ENCODE assay signal across 13 cellular contexts in genomic region chr20:38673261-38673660, GRCh38. TPM values are rescaled to one million over a fixed set of nuclear protein-coding genes. Genes with fewer than 3 reads are reported as not detected.
DNase-seq lines count a peak whose midpoint lies in the region; ATAC-seq and TF ChIP-seq lines count a peak whose summit lies in the region.
"Had no signal": no experiment of that assay in that cellular context is flagged by ENCODE, and none has a peak within 500 bp of the region (broad histone marks: within the 10 kb centered on the region; RNA-seq: fewer than 3 reads in every experiment).

No MANE protein-coding gene starts in this region.

- H3K27me3 ChIP-seq in AG04450 (ENCODE audit: control insufficient read depth, insufficient read depth, low read length) (peaks cover 4% of the 10 kb centered on the region), H7 (ENCODE audit: control insufficient read depth, insufficient read depth, low read length) (peaks cover 14% of the 10 kb centered on the region), adipocyte (replicated peaks; ENCODE audit: control insufficient read depth, insufficient read depth, low read length) (peaks cover 37% of the 10 kb centered on the region), mesenchymal stem cell (ENCODE audit: control insufficient read depth in 1 of 2, insufficient read depth in 1 of 2, low read length in 2 of 2) (peaks cover 58 to 66% of the 10 kb centered on the region in 2 experiments)

- peak overlapping the region; percentile 99 for H3K4me2 ChIP-seq in mesenchymal stem cell (ENCODE audit: low read length, poor library complexity, severe bottlenecking)

- no peak for ATAC-seq in HG02840 (IDR thresholded peaks at IDR 0.05; ENCODE audit: low FRiP score, unreplicated experiment)
- ATAC-seq: heart right ventricle had no signal

- no peak overlapping the region for H3K4ac ChIP-seq in mesenchymal stem cell (ENCODE audit: low read depth in 1 of 2, low read length in 2 of 2)

- no peak overlapping the region for H3K9ac ChIP-seq in adipocyte (ENCODE audit: low read length)
- H3K9ac ChIP-seq in mesenchymal stem cell (ENCODE audit: low read length) = no peak overlapping the region

- H3K4me3 ChIP-seq in AG04450 (ENCODE audit: low read depth, low read length) (peak overlapping the region; percentile 66), H7 (ENCODE audit: insufficient read depth, low read depth, low read length) (peak overlapping the region; percentile 75; the same call in 1 of the 2 replicates), adipocyte (ENCODE audit: low read length) (peak overlapping the region; percentile 76), mesenchymal stem cell (ENCODE audit: insufficient read depth in 1 of 2, low read depth in 1 of 2, low read length in 2 of 2) (peak overlapping the region in 1 of 2 experiments; percentile 81)

- H2BK12ac ChIP-seq in mesenchymal stem cell (ENCODE audit: low read length in 2 of 2) = no peak overlapping the region

- H3K9me3 ChIP-seq in AG04450 (ENCODE audit: control insufficient read depth, insufficient read depth, low read length) (peaks cover 3% of the 10 kb centered on the region; the same call in 1 of the 2 replicates), adipocyte (ENCODE audit: control insufficient read depth, low read length) (no peaks in the 10 kb centered on the region), mesenchymal stem cell (ENCODE audit: control insufficient read depth, low read length) (no peaks in the 10 kb centered on the region)
- H3K9me3 ChIP-seq: heart right ventricle, neutrophil had no signal

- no peak overlapping the region for H2BK5ac ChIP-seq in mesenchymal stem cell (ENCODE audit: low read depth, low read length, poor library complexity, severe bottlenecking)

- no peak overlapping the region for H2BK15ac ChIP-seq in mesenchymal stem cell (ENCODE audit: low read depth, poor library complexity, severe bottlenecking)

- no peak overlapping the region for H2BK120ac ChIP-seq in mesenchymal stem cell (ENCODE audit: low read depth, low read length)

- no peak overlapping the region for H3K18ac ChIP-seq in mesenchymal stem cell (ENCODE audit: low read depth in 1 of 2, low read length in 2 of 2)

- H3K4me1 ChIP-seq in adipocyte (ENCODE audit: control insufficient read depth, insufficient read depth, low read length) (peaks cover 7% of the 10 kb centered on the region), mesenchymal stem cell (ENCODE audit: control insufficient read depth, insufficient read depth, low read depth, low read length) (peaks cover 10% of the 10 kb centered on the region)

- DNase-seq in AG04450 (ENCODE audit: low read depth, low spot score) = no peak
- no peak for DNase-seq in H7
- no peak for DNase-seq in adipocyte (ENCODE audit: low read depth)
- no peak for DNase-seq in mesenchymal stem cell
- no peak for DNase-seq in NCI-H2029 (lab: John Stamatoyannopoulos, UW)
- no peak for DNase-seq in stimulated activated CD4-positive, alpha-beta T cell treated with anti-CD3 and anti-CD28 coated beads, Interleukin-4, amount 100 ng/mL, for 24 hours
- DNase-seq in Kasumi-1 (lab: John Stamatoyannopoulos, UW) = no peak
- DNase-seq: activated CD4-positive, alpha-beta T cell treated with anti-CD3 and anti-CD28 coated beads, Interleukin-2, amount 50 U/mL, for 4 hours; cerebellar nuclear complex; heart right ventricle had no signal

- no peak overlapping the region for H3K27ac ChIP-seq in AG04450 (ENCODE audit: low read depth, low read length)
- H3K27ac ChIP-seq in mesenchymal stem cell (ENCODE audit: low read length, poor library complexity, severe bottlenecking) = no peak overlapping the region
- H3K27ac ChIP-seq: heart right ventricle, neutrophil had no signal

- TF ChIP-seq CTCF in AG04450 (IDR thresholded peaks at IDR 0.05; ENCODE audit: low read depth, low read length) = no peak

- H3K23ac ChIP-seq in mesenchymal stem cell (ENCODE audit: low read length in 2 of 2) = no peak overlapping the region

- no peak overlapping the region for H2AK5ac ChIP-seq in mesenchymal stem cell (ENCODE audit: low read length, severe bottlenecking)

- no peaks in the 10 kb centered on the region for H3K79me1 ChIP-seq in mesenchymal stem cell (replicated peaks; ENCODE audit: low read length, poor library complexity, severe bottlenecking)

- WGBS in mesenchymal stem cell = 30% methylated on average over 4 of the region's 5 CpGs

- H3K36me3 ChIP-seq in H7 (replicated peaks; ENCODE audit: control insufficient read depth, insufficient read depth, low read length) (no peaks in the 10 kb centered on the region), adipocyte (ENCODE audit: control insufficient read depth, insufficient read depth, low read length, severe bottlenecking) (no peaks in the 10 kb centered on the region), mesenchymal stem cell (ENCODE audit: control insufficient read depth in 1 of 2, insufficient read depth in 2 of 2, low read depth in 1 of 2, low read length in 2 of 2) (no peaks in the 10 kb centered on the region)
- H3K36me3 ChIP-seq: heart right ventricle, neutrophil had no signal

- POLR2A ChIA-PET in AG04450 (lab: Yijun Ruan, JAX) = no interaction called here

- no peak overlapping the region for H3K14ac ChIP-seq in mesenchymal stem cell (ENCODE audit: low read length in 2 of 2)

- no peak overlapping the region for H2AFZ ChIP-seq in mesenchymal stem cell (ENCODE audit: low read depth, low read length)

- H4K91ac ChIP-seq in mesenchymal stem cell (ENCODE audit: low read length) = no peak overlapping the region

- CTCF ChIA-PET in AG04450 (lab: Charles Lee) = no interaction called here

- no peak overlapping the region for H4K8ac ChIP-seq in mesenchymal stem cell (ENCODE audit: low read length)

RNA-seq across cellular contexts. Expression of gene SLC32A1, which starts 51.0 kb away (rescaled TPM):
- polyA plus RNA-seq in AG04450 (2011; rRNA removed) = not detected in 2 replicates
- polyA minus RNA-seq in AG04450 (2011; rRNA and poly(A)+ RNA removed) = not detected in 2 replicates
- total RNA-seq in H7 (2014; rRNA removed; shearing (Covaris generic)) = 0.07 TPM in 1 of 2 replicates, not detected in the other
- polyA plus RNA-seq in mesenchymal stem cell (2013, experiment 1 of 2) = not detected
- not detected for polyA plus RNA-seq in mesenchymal stem cell (2013, experiment 2 of 2)
- total RNA-seq: heart right ventricle, urinary bladder had no signal
- polyA plus RNA-seq: heart right ventricle, urinary bladder had no signal
